In the genomic region with DNA sequence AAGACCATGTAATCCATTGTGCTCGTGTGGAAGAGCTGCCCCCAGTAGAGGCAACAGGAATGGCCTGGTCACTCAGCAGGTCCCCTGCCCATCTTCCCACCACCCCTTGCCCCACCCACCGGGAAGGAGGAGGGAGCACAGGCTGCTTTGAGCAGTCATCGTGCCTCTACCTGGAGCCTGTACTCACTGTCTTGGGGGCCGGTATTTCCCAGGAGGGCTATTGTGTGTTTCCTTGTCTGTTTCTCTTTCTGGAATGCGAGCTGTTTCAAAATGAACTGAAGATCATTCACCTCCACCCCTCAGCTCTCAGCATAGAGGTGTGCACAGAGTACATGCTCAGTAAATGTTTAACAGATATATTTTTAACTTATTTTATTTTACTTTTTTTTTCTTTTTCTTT, we compare ENCODE assay signal across 1 cellular context.
TF ChIP-seq lines count a peak whose summit lies in the region.

No MANE protein-coding gene starts in this region.

TF ChIP-seq in K562, 482 proteins besides CTCF, POLR2A, EP300 and RAD21:
- no peak for TF ChIP-seq SMARCC2 (IDR thresholded peaks at IDR 0.05; ENCODE audit: low read depth)
- no peak for TF ChIP-seq CCNT2 (IDR thresholded peaks at IDR 0.05; ENCODE audit: borderline replicate concordance, extremely low read depth, insufficient read length, low read depth, low read length)
- no peak for TF ChIP-seq ZNF431 (CRISPR knock-in tag; IDR thresholded peaks at IDR 0.05)
- no peak for TF ChIP-seq SPI1 (IDR thresholded peaks at IDR 0.05; ENCODE audit: borderline replicate concordance, low read depth, low read length)
- no peak for TF ChIP-seq PHF20 (IDR thresholded peaks at IDR 0.05; ENCODE audit: partially characterized antibody)
- TF ChIP-seq, protein P1, sequence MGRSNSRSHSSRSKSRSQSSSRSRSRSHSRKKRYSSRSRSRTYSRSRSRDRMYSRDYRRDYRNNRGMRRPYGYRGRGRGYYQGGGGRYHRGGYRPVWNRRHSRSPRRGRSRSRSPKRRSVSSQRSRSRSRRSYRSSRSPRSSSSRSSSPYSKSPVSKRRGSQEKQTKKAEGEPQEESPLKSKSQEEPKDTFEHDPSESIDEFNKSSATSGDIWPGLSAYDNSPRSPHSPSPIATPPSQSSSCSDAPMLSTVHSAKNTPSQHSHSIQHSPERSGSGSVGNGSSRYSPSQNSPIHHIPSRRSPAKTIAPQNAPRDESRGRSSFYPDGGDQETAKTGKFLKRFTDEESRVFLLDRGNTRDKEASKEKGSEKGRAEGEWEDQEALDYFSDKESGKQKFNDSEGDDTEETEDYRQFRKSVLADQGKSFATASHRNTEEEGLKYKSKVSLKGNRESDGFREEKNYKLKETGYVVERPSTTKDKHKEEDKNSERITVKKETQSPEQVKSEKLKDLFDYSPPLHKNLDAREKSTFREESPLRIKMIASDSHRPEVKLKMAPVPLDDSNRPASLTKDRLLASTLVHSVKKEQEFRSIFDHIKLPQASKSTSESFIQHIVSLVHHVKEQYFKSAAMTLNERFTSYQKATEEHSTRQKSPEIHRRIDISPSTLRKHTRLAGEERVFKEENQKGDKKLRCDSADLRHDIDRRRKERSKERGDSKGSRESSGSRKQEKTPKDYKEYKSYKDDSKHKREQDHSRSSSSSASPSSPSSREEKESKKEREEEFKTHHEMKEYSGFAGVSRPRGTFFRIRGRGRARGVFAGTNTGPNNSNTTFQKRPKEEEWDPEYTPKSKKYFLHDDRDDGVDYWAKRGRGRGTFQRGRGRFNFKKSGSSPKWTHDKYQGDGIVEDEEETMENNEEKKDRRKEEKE (IDR thresholded peaks at IDR 0.05; ENCODE audit: borderline replicate concordance in 1 of 2, control insufficient read depth in 1 of 2, low read depth in 2 of 2, low read length in 1 of 2) = no peak
- no peak for TF ChIP-seq NRF1 (conservative IDR thresholded peaks at IDR 0.05 in 1 of 2, IDR thresholded peaks at IDR 0.05 in 1 of 2)
- no peak for TF ChIP-seq ATF6 (CRISPR knock-in tag; IDR thresholded peaks at IDR 0.05)
- TF ChIP-seq ZNF41 (CRISPR knock-in tag; conservative IDR thresholded peaks at IDR 0.05) = no peak
- no peak for TF ChIP-seq CXXC5 (CRISPR knock-in tag; IDR thresholded peaks at IDR 0.05)
- no peak for TF ChIP-seq ELF2 (CRISPR knock-in tag; IDR thresholded peaks at IDR 0.05)
- no peak for TF ChIP-seq HDAC2 (IDR thresholded peaks at IDR 0.05)
- no peak for TF ChIP-seq SRSF1 (IDR thresholded peaks at IDR 0.05; ENCODE audit: low read depth, low read length)
- TF ChIP-seq USF1 (CRISPR knock-in tag; IDR thresholded peaks at IDR 0.05) = no peak
- TF ChIP-seq NR2C2 (CRISPR knock-in tag; IDR thresholded peaks at IDR 0.05) = no peak
- TF ChIP-seq NR2C2 (tag; IDR thresholded peaks at IDR 0.05) = no peak
- no peak for TF ChIP-seq ZNF79 (CRISPR knock-in tag; IDR thresholded peaks at IDR 0.05; ENCODE audit: low read depth)
- no peak for TF ChIP-seq HLTF (IDR thresholded peaks at IDR 0.05)
- no peak for TF ChIP-seq YY1 (IDR thresholded peaks at IDR 0.05; ENCODE audit: borderline replicate concordance in 1 of 3, control insufficient read depth in 1 of 3, extremely low read depth in 1 of 3, insufficient read depth in 3 of 3, insufficient read length in 1 of 3, insufficient replicate concordance in 2 of 3, low read depth in 1 of 3, low read length in 2 of 3)
- no peak for TF ChIP-seq ZNF347 (CRISPR knock-in tag; IDR thresholded peaks at IDR 0.05; ENCODE audit: low read depth)
